Comparison of ENCODE assay signal across 8 cellular contexts in the genomic region with DNA sequence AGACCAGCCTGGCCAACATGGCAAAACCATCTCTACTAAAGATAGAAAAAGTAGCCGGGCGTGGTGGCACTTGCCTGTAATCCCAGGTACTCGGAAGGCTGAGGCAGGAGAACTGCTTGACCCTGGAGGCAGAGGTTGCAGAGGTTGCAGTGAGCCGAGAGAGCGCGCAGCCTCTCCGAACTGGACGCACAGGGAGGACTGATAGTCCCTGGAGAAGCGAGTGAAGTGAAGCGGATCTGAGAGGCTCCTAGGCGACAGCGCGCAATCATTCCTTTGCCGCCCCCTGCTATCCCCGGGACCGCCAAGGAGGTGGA. TPM values are rescaled to one million over a fixed set of nuclear protein-coding genes. Genes with fewer than 3 reads are reported as not detected.
DNase-seq lines count a peak whose midpoint lies in the region; ATAC-seq and TF ChIP-seq lines count a peak whose summit lies in the region.

No MANE protein-coding gene starts in this region.

- peaks cover 38% of the 10 kb centered on the region for H3K36me3 Mint-ChIP-seq in activated CD4-positive, alpha-beta T cell treated with anti-CD3 and anti-CD28 coated beads for 36 hours (ENCODE audit: low read depth)

- H3K27ac Mint-ChIP-seq in activated CD4-positive, alpha-beta T cell treated with anti-CD3 and anti-CD28 coated beads for 36 hours, result peak overlapping the region; percentile 96

- no peaks in the 10 kb centered on the region for H3K27me3 ChIP-seq in adrenal gland
- H3K27me3 ChIP-seq in layer of hippocampus (ENCODE audit: control insufficient read depth, insufficient read depth, low read length), result no peaks in the 10 kb centered on the region
- no peaks in the 10 kb centered on the region for H3K27me3 ChIP-seq in thymus (ENCODE audit: control insufficient read depth, insufficient read depth)

- H3K27ac ChIP-seq in adrenal gland (peak overlapping the region; percentile 85 to 95 (median 92)), layer of hippocampus (ENCODE audit: low read depth, low read length) (peak overlapping the region; percentile 99), thymus (ENCODE audit: low read depth) (peak overlapping the region; percentile 97)

- DNase-seq in activated CD4-positive, alpha-beta T cell treated with anti-CD3 and anti-CD28 coated beads for 36 hours, result no peak
- DNase-seq in activated CD4-positive, alpha-beta T cell treated with anti-CD3 and anti-CD28 coated beads for 1 hour, result no peak
- no peak for DNase-seq in adrenal gland
- no peak for DNase-seq in NCI-H2171 (lab: John Stamatoyannopoulos, UW)
- no peak for DNase-seq in DMS153 (lab: John Stamatoyannopoulos, UW)

- peak overlapping the region; percentile 44 to 91 (median 79) for H3K4me3 ChIP-seq in adrenal gland
- peak overlapping the region; percentile 77 for H3K4me3 ChIP-seq in thymus (ENCODE audit: low read length)

- WGBS in adrenal gland, 4 donors, result 0 to 2% (median 1%) methylated on average over 15 to 16 of the region's 16 CpGs
- WGBS in thymus, result under 1% methylated on average over 16 of the region's 16 CpGs

- ATAC-seq in activated CD4-positive, alpha-beta T cell treated with anti-CD3 and anti-CD28 coated beads for 36 hours, result no peak
- no peak for ATAC-seq in HG02973 (IDR thresholded peaks at IDR 0.05; ENCODE audit: unreplicated experiment)

- POLR2A ChIA-PET in activated CD4-positive, alpha-beta T cell treated with anti-CD3 and anti-CD28 coated beads for 36 hours (lab: Charles Lee), result no interaction called here

- H3K27me3 Mint-ChIP-seq in activated CD4-positive, alpha-beta T cell treated with anti-CD3 and anti-CD28 coated beads for 36 hours, result no peaks in the 10 kb centered on the region

- peaks cover 23% of the 10 kb centered on the region for H3K4me1 Mint-ChIP-seq in activated CD4-positive, alpha-beta T cell treated with anti-CD3 and anti-CD28 coated beads for 36 hours

- H3K9me3 Mint-ChIP-seq in activated CD4-positive, alpha-beta T cell treated with anti-CD3 and anti-CD28 coated beads for 36 hours (ENCODE audit: low read depth), result no peaks in the 10 kb centered on the region

- CTCF ChIA-PET in activated CD4-positive, alpha-beta T cell treated with anti-CD3 and anti-CD28 coated beads for 36 hours (lab: Charles Lee), result no interaction called here

- no peak for TF ChIP-seq CTCF in adrenal gland (IDR thresholded peaks at IDR 0.05)

- H3K9me3 ChIP-seq in adrenal gland (replicated peaks in 1 of 3), result no peaks in the 10 kb centered on the region
- no peaks in the 10 kb centered on the region for H3K9me3 ChIP-seq in thymus (ENCODE audit: control insufficient read depth)

- intact Hi-C loops in activated CD4-positive, alpha-beta T cell treated with anti-CD3 and anti-CD28 coated beads for 36 hours (cut with DNase I, micrococcal nuclease), result loop anchor here (1.0 to 5.0 kb wide), 18 partner anchors 23 to 788 kb away; a partner anchor contains a TSS
- intact Hi-C loops in adrenal gland (cut with DNase I), result loop anchor here (5.0 to 10.0 kb wide), 3 partner anchors 177 to 486 kb away; no protein-coding TSS in a partner anchor

- no peak for TF ChIP-seq POLR2A in adrenal gland (IDR thresholded peaks at IDR 0.05)

- H3K4me1 ChIP-seq in adrenal gland (replicated peaks in 1 of 2) (peaks cover 9 to 24% of the 10 kb centered on the region in 2 donors), thymus (ENCODE audit: control insufficient read depth, insufficient read depth, low read length) (peaks cover 10% of the 10 kb centered on the region)

- H3K36me3 ChIP-seq in adrenal gland (replicated peaks in 1 of 2), result peaks cover 0 to 35% of the 10 kb centered on the region in 2 donors
- H3K36me3 ChIP-seq in thymus (ENCODE audit: control insufficient read depth, insufficient read depth), result peaks cover 25% of the 10 kb centered on the region

- peak overlapping the region; percentile 89 for H3K4me3 Mint-ChIP-seq in activated CD4-positive, alpha-beta T cell treated with anti-CD3 and anti-CD28 coated beads for 36 hours

RNA-seq across cellular contexts. Expression of a gene that starts 0.2 kb away (rescaled TPM):
- 10 to 100 TPM; 19.1 to 22.7 TPM for total RNA-seq in activated CD4-positive, alpha-beta T cell treated with anti-CD3 and anti-CD28 coated beads for 36 hours
- total RNA-seq in adrenal gland, result 10 to 100 TPM; 17.8 to 57.9 (median 36.4) TPM
- 10 to 100 TPM; 20.1 to 28.9 (median 25.4) TPM for polyA plus RNA-seq in adrenal gland
- polyA plus RNA-seq in thymus, result 32.4 TPM

RNA-seq across cellular contexts. Expression of a gene that starts 36.5 kb away (rescaled TPM):
- 10 to 100 TPM; 71.4 to 75.3 TPM for total RNA-seq in activated CD4-positive, alpha-beta T cell treated with anti-CD3 and anti-CD28 coated beads for 36 hours
- total RNA-seq in adrenal gland, result 10 to 100 TPM in 7 of 8 donors, 1 to 10 TPM in 1; 4.7 to 35.6 (median 24.3) TPM
- 10 to 100 TPM in 1 of 3 donors, 1 to 10 TPM in 2; 6.8 to 13.2 (median 7.0) TPM for polyA plus RNA-seq in adrenal gland
- 15.3 TPM for polyA plus RNA-seq in thymus

RNA-seq across cellular contexts. Expression of a gene that starts 54.1 kb away (rescaled TPM):
- 10 to 100 TPM; 29.9 to 39.7 TPM for total RNA-seq in activated CD4-positive, alpha-beta T cell treated with anti-CD3 and anti-CD28 coated beads for 36 hours
- 10 to 100 TPM; 17.5 to 34.7 (median 26.0) TPM for total RNA-seq in adrenal gland
- polyA plus RNA-seq in adrenal gland (10 to 100 TPM in 1 of 3 donors, 1 to 10 TPM in 2; 3.4 to 16.7 (median 7.3) TPM), thymus (10.3 TPM)
